In genomic region chr18:2406544-2406943, GRCh38 we compare ENCODE assay signal across 19 cellular contexts.
DNase-seq lines count a peak whose midpoint lies in the region; ATAC-seq and TF ChIP-seq lines count a peak whose summit lies in the region.
"Had no signal": no experiment of that assay in that cellular context is flagged by ENCODE, and none has a peak within 500 bp of the region (broad histone marks: within the 10 kb centered on the region; RNA-seq: fewer than 3 reads in every experiment).

No MANE protein-coding gene starts in this region.

- H3K36me3 ChIP-seq in adipocyte (ENCODE audit: control insufficient read depth, insufficient read depth, low read length, severe bottlenecking), result no peaks in the 10 kb centered on the region
- H3K36me3 ChIP-seq: neural progenitor cell, stomach, uterus had no signal

- H3K4me3 ChIP-seq in AG04450 (ENCODE audit: low read depth, low read length) (no peak overlapping the region), adipocyte (ENCODE audit: low read length) (no peak overlapping the region), foreskin fibroblast (ENCODE audit: low read depth in 1 of 2, low read length in 2 of 2) (no peak overlapping the region)
- H3K4me3 ChIP-seq: neural progenitor cell, stomach, uterus had no signal

- DNase-seq in AG04450 (ENCODE audit: low read depth, low spot score) (peak; percentile 34), HCEC 1CT (peak; percentile 70), adipocyte (ENCODE audit: low read depth) (peak; percentile 86), foreskin fibroblast (peak; percentile 66 to 79), 8988T (no peak), hepatic stellate cell (ENCODE audit: low spot score) (no peak), RWPE1 (ENCODE audit: low spot score) (no peak)
- DNase-seq: activated CD4-positive, alpha-beta memory T cell treated with anti-CD3 and anti-CD28 coated beads, Interleukin-2, amount 10 ng/mL, durations not matched to agents 7 days and 5 days; activated naive CD8-positive, alpha-beta T cell treated with anti-CD3 and anti-CD28 coated beads for 36 hours; activated T-cell treated with anti-CD3 and anti-CD28 coated beads, Interleukin-2, amount 50 U/mL, for 48 hours; Calu3; central memory CD4-positive, alpha-beta T cell; NCI-H1105; NCI-H69; stomach; uterus had no signal

- H3K9ac ChIP-seq in adipocyte (ENCODE audit: low read length), result no peak overlapping the region
- H3K9ac ChIP-seq: neural progenitor cell had no signal

- H3K27me3 ChIP-seq in AG04450 (ENCODE audit: control insufficient read depth, insufficient read depth, low read length) (no peaks in the 10 kb centered on the region), adipocyte (replicated peaks; ENCODE audit: control insufficient read depth, insufficient read depth, low read length) (no peaks in the 10 kb centered on the region)
- H3K27me3 ChIP-seq: neural progenitor cell, stomach, uterus had no signal

- H3K27ac ChIP-seq in AG04450 (ENCODE audit: low read depth, low read length) (no peak overlapping the region), RWPE1 (no peak overlapping the region)
- H3K27ac ChIP-seq: neural progenitor cell, stomach, uterus, VCaP had no signal

- TF ChIP-seq CTCF in AG04450 (IDR thresholded peaks at IDR 0.05; ENCODE audit: low read depth, low read length) (no peak), foreskin fibroblast (IDR thresholded peaks at IDR 0.05; ENCODE audit: low read depth, low read length) (no peak), RWPE1 (conservative IDR thresholded peaks at IDR 0.05; ENCODE audit: low read depth) (no peak)

- H3K4me1 ChIP-seq in adipocyte (ENCODE audit: control insufficient read depth, insufficient read depth, low read length), result peaks cover 16% of the 10 kb centered on the region
- H3K4me1 ChIP-seq: stomach, uterus had no signal

- H3K9me3 ChIP-seq in AG04450 (ENCODE audit: control insufficient read depth, insufficient read depth, low read length) (no peaks in the 10 kb centered on the region; the same call in 1 of the 2 replicates), adipocyte (ENCODE audit: control insufficient read depth, low read length) (peaks cover under 1% of the 10 kb centered on the region)
- H3K9me3 ChIP-seq: stomach, uterus had no signal

- POLR2A ChIA-PET in AG04450 (lab: Yijun Ruan, JAX), result interaction anchor here (0.6 kb wide), 1 partner anchor 166 kb away, joined by 4 read pairs; no protein-coding TSS in a partner anchor
- POLR2A ChIA-PET in RWPE1 (lab: Yijun Ruan, JAX; ENCODE audit: low non-redundant PET), result no interaction called here

- no peak for ATAC-seq in HG03097 (IDR thresholded peaks at IDR 0.05; ENCODE audit: low FRiP score, unreplicated experiment)

- CTCF ChIA-PET in AG04450 (lab: Charles Lee), result no interaction called here
- CTCF ChIA-PET in RWPE1 (lab: Yijun Ruan, JAX), result no interaction called here

Comparison
In these comparisons a context has a peak if more than half of its experiments do, and no peak if none do; other contexts are left out.
1. DNase-seq: peak in AG04450 (single experiment), HCEC 1CT (single experiment), adipocyte (single experiment) and foreskin fibroblast (2 of 2); none in 8988T (single experiment), hepatic stellate cell (single experiment) and RWPE1 (single experiment).